In the genomic region with DNA sequence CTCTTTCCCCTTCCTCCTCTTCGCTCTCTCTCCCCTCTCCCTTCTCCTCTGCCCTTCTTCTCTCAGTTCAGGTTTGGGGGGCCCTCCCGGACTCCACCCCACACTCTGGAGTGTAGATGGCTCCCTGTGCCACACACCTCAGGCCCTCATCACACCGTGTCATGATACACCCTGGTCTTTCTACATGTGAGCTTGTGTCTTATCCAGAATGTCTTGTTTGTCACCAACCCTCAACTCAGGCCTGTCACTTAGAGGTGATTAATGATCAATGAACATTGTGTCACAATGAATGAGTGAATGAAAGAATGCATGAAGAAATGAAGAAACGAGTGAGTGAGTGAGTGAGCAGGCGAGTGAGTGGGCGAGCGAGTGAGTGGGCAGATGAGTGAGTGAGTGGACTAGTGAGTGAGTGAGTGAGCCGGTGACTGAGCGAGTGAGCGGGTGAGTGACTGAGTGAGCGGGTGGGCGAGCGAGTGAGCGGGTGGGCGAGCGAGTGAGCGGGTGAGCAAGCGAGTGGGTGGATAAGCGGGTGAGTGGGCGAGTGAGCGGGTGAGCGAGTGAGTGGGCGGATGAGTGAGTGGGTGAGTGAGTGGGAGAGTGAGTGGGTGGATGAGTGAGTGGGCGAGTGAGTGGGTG, we compare ENCODE assay signal across 12 cellular contexts. TPM values are rescaled to one million over a fixed set of nuclear protein-coding genes. Genes with fewer than 3 reads are reported as not detected.
A peak's percentile ranks its signal among the peaks of the same experiment; 100 is the strongest.
DNase-seq lines count a peak whose midpoint lies in the region; ATAC-seq and TF ChIP-seq lines count a peak whose summit lies in the region.
"Had no signal": no experiment of that assay in that cellular context is flagged by ENCODE, and none has a peak within 500 bp of the region (broad histone marks: within the 10 kb centered on the region; RNA-seq: fewer than 3 reads in every experiment).

No MANE protein-coding gene starts in this region.

- H4K20me1 ChIP-seq in GM23338 (replicated peaks; ENCODE audit: insufficient read depth) = no peaks in the 10 kb centered on the region

- TF ChIP-seq CTCF in GM23338 (conservative IDR thresholded peaks at IDR 0.05; ENCODE audit: low read depth in 2 of 2) = no peak
- no peak for TF ChIP-seq CTCF in WTC11 (IDR thresholded peaks at IDR 0.05)
- no peak for TF ChIP-seq CTCF in endodermal cell (conservative IDR thresholded peaks at IDR 0.05)
- TF ChIP-seq CTCF in MCF 10A (IDR thresholded peaks at IDR 0.05; ENCODE audit: unreplicated experiment) = no peak

- peak overlapping the region; percentile 64; the same call in 1 of the 2 replicates for H3K4me2 ChIP-seq in GM23338

- H3K27me3 ChIP-seq in GM23338 (ENCODE audit: insufficient read depth) (no peaks in the 10 kb centered on the region), endodermal cell (ENCODE audit: control insufficient read depth, insufficient read depth, low read length, poor library complexity, severe bottlenecking) (no peaks in the 10 kb centered on the region)
- H3K27me3 ChIP-seq: upper lobe of left lung had no signal

- H3K4me3 Mint-ChIP-seq in GM23338 = peak overlapping the region; percentile 58
- peak overlapping the region; percentile 61 for H3K4me3 Mint-ChIP-seq in WTC11
- no peak overlapping the region for H3K4me3 Mint-ChIP-seq in endodermal cell
- no peak overlapping the region for H3K4me3 Mint-ChIP-seq in MCF 10A (ENCODE audit: unreplicated experiment)
- H3K4me3 Mint-ChIP-seq: neural crest cell had no signal

- H3K9me3 ChIP-seq in endodermal cell (ENCODE audit: control insufficient read depth, low read length) = no peaks in the 10 kb centered on the region
- H3K9me3 ChIP-seq: upper lobe of left lung had no signal

- H3K4me1 Mint-ChIP-seq in GM23338 (peaks cover 57% of the 10 kb centered on the region), WTC11 (peaks cover 46% of the 10 kb centered on the region), endodermal cell (peaks cover 22% of the 10 kb centered on the region), MCF 10A (ENCODE audit: insufficient read depth, unreplicated experiment) (peaks cover 12% of the 10 kb centered on the region)

- H3K9me2 ChIP-seq in GM23338 (ENCODE audit: insufficient read depth) = no peaks in the 10 kb centered on the region

- no peak overlapping the region for H2AFZ ChIP-seq in GM23338

- H3F3A ChIP-seq in GM23338 (replicated peaks; ENCODE audit: low read depth) = peaks cover 22% of the 10 kb centered on the region

- H3K27ac ChIP-seq in GM23338 (ENCODE audit: low read depth) = peak overlapping the region; percentile 36; the same call in 1 of the 2 replicates
- H3K27ac ChIP-seq in endodermal cell (ENCODE audit: low read depth, low read length) = no peak overlapping the region
- H3K27ac ChIP-seq: upper lobe of left lung had no signal

- H3K27ac Mint-ChIP-seq in GM23338 (peak overlapping the region; percentile 37), WTC11 (peak overlapping the region; percentile 71), endodermal cell (no peak overlapping the region), MCF 10A (ENCODE audit: low read depth, unreplicated experiment) (no peak overlapping the region)

- H3K4me3 ChIP-seq in GM23338 (0 out of 2 replicates have a peak overlapping the region, but pooled peaks have one; percentile 23), endodermal cell (ENCODE audit: low read length) (no peak overlapping the region)
- H3K4me3 ChIP-seq: upper lobe of left lung had no signal

- no peaks in the 10 kb centered on the region for H3K79me2 ChIP-seq in GM23338 (replicated peaks; ENCODE audit: insufficient read depth)

- intact Hi-C loops in MCF 10A (cut with micrococcal nuclease) = no loop called here

- POLR2A ChIA-PET in WTC11 (lab: Charles Lee) = interaction anchor here (0.9 kb wide), 1 partner anchor 39 kb away, joined by 4 read pairs; no protein-coding TSS in a partner anchor
- POLR2A ChIA-PET in MCF 10A (lab: Yijun Ruan, JAX) = interaction anchor here (0.7 to 1.2 kb wide), 5 partner anchors 24 to 1049 kb away, joined by 3 to 4 read pairs (median 3); no protein-coding TSS in a partner anchor

- DNase-seq in GM23338 (ENCODE audit: low spot score) (no peak), WTC11 (ENCODE audit: low spot score) (no peak), endodermal cell (peak; percentile 51), NCI-H526 (lab: John Stamatoyannopoulos, UW) (no peak), GF-D8 (lab: John Stamatoyannopoulos, UW) (no peak), MCF 10A (ENCODE audit: unreplicated experiment) (no peak)
- DNase-seq in stimulated activated CD4-positive, alpha-beta T cell treated with anti-CD3 and anti-CD28 coated beads, Interleukin-2, amount 100 ng/mL, for 24 hours = peak; percentile 36 to 39
- DNase-seq: NCI-H1105 had no signal

- H3K27me3 Mint-ChIP-seq in GM23338 (ENCODE audit: insufficient read depth, low read depth, poor library complexity) (peaks cover 20% of the 10 kb centered on the region), WTC11 (ENCODE audit: low read depth) (no peaks in the 10 kb centered on the region), endodermal cell (ENCODE audit: insufficient read depth) (no peaks in the 10 kb centered on the region), MCF 10A (ENCODE audit: insufficient read depth, unreplicated experiment) (no peaks in the 10 kb centered on the region)

- CTCF ChIA-PET in WTC11 (lab: Charles Lee) = interaction anchor here (1.2 to 4.8 kb wide), 6 partner anchors 9 to 105 kb away, joined by 3 to 55 read pairs (median 9); a partner anchor contains a TSS
- CTCF ChIA-PET in MCF 10A (lab: Yijun Ruan, JAX) = interaction anchor here (0.8 kb wide), 1 partner anchor 127 kb away, joined by 3 read pairs; no protein-coding TSS in a partner anchor

- ATAC-seq in GM23338 (no peak), WTC11 (no peak), GM21786 (IDR thresholded peaks at IDR 0.05; ENCODE audit: unreplicated experiment) (no peak)

- H3K9me3 Mint-ChIP-seq in GM23338 = no peaks in the 10 kb centered on the region
- H3K9me3 Mint-ChIP-seq in WTC11 = no peaks in the 10 kb centered on the region
- H3K9me3 Mint-ChIP-seq in endodermal cell = no peaks in the 10 kb centered on the region
- peaks cover 8% of the 10 kb centered on the region for H3K9me3 Mint-ChIP-seq in MCF 10A (ENCODE audit: unreplicated experiment)
- H3K9me3 Mint-ChIP-seq: neural crest cell had no signal

- H3K36me3 Mint-ChIP-seq in GM23338 (ENCODE audit: low read depth) (peaks cover 13% of the 10 kb centered on the region), WTC11 (peaks cover under 1% of the 10 kb centered on the region; the same call in 1 of the 2 replicates), endodermal cell (ENCODE audit: low read depth) (peaks cover 6% of the 10 kb centered on the region), MCF 10A (ENCODE audit: insufficient read depth, unreplicated experiment) (peaks cover 8% of the 10 kb centered on the region)

- H3K4me1 ChIP-seq in GM23338 (ENCODE audit: insufficient read depth) = peaks cover 37% of the 10 kb centered on the region
- H3K4me1 ChIP-seq in endodermal cell (ENCODE audit: control insufficient read depth, insufficient read depth, low read length) = peaks cover 5% of the 10 kb centered on the region

- 94 to 96% methylated on average over 15 to 23 of the region's 24 CpGs for WGBS in endodermal cell (ENCODE audit: insufficient coverage in 1 of 2, insufficient read length in 1 of 2), 2 experiments

- no peak overlapping the region for H3K9ac ChIP-seq in endodermal cell (ENCODE audit: extremely low read depth, low read length, poor library complexity, severe bottlenecking)

- no TSS peak for BruUV-seq in MCF 10A (replicated peaks; lab: Mats Ljungman, UMichigan)

- H3K36me3 ChIP-seq in GM23338 (ENCODE audit: insufficient read depth) (no peaks in the 10 kb centered on the region), endodermal cell (ENCODE audit: control insufficient read depth, insufficient read depth, low read length) (peaks cover 18% of the 10 kb centered on the region)

TF ChIP-seq in GM23338, 12 proteins besides CTCF, POLR2A, EP300 and RAD21 (continues in another document):
- TF ChIP-seq CREB1 (CRISPR knock-in tag; IDR thresholded peaks at IDR 0.05; ENCODE audit: low read depth) = no peak

TF ChIP-seq in WTC11, 78 proteins besides CTCF, POLR2A, EP300 and RAD21 (continues in another document):
- TF ChIP-seq, protein P1, sequence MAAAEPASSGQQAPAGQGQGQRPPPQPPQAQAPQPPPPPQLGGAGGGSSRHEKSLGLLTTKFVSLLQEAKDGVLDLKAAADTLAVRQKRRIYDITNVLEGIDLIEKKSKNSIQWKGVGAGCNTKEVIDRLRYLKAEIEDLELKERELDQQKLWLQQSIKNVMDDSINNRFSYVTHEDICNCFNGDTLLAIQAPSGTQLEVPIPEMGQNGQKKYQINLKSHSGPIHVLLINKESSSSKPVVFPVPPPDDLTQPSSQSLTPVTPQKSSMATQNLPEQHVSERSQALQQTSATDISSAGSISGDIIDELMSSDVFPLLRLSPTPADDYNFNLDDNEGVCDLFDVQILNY (CRISPR knock-in tag; IDR thresholded peaks at IDR 0.05) = no peak
- no peak for TF ChIP-seq RORB (CRISPR knock-in tag; IDR thresholded peaks at IDR 0.05)

RNA-seq across cellular contexts. Expression of a gene that starts 33.8 kb away (rescaled TPM):
- 271 and 277 TPM in 2 replicates for total RNA-seq in GM23338 (2014; rRNA removed; shearing (Covaris generic))
- 63.0 and 67.3 TPM in 2 replicates for polyA plus RNA-seq in GM23338 (2016; fragmentation: Nextera tagmentation; extraction: Ambion mirVana)
- 204 to 257 TPM (median 218 TPM) in 3 replicates for total RNA-seq in WTC11 (2021)
- total RNA-seq in endodermal cell = 100 to 1,000 TPM; 183 to 223 TPM
- 76.6 TPM for polyA plus RNA-seq in endodermal cell (2013, experiment 1 of 2)
- 72.5 TPM for polyA plus RNA-seq in endodermal cell (2013, experiment 2 of 2)
- total RNA-seq in MCF 10A (2022) = 111 and 117 TPM in 2 replicates

RNA-seq across cellular contexts. Expression of a gene that starts 45.5 kb away (rescaled TPM):
- not detected in 2 replicates for total RNA-seq in GM23338 (2014; rRNA removed; shearing (Covaris generic))
- 0.27 and 0.52 TPM in 2 replicates for polyA plus RNA-seq in GM23338 (2016; fragmentation: Nextera tagmentation; extraction: Ambion mirVana)
- total RNA-seq in WTC11 (2021) (0.27 to 0.35 TPM (median 0.32 TPM) in 3 replicates), endodermal cell (under 1 TPM in 1 of 2 donors, not detected in 1; 0.46 TPM), MCF 10A (2022) (not detected in 2 replicates)
- not detected for polyA plus RNA-seq in endodermal cell (2013, experiment 1 of 2)
- polyA plus RNA-seq in endodermal cell (2013, experiment 2 of 2) = not detected
- total RNA-seq: astrocyte, neural crest cell, upper lobe of left lung had no signal

RNA-seq across cellular contexts. Expression of a gene that starts 46.2 kb away (rescaled TPM):
- 25.9 and 30.4 TPM in 2 replicates for total RNA-seq in GM23338 (2014; rRNA removed; shearing (Covaris generic))
- polyA plus RNA-seq in GM23338 (2016; fragmentation: Nextera tagmentation; extraction: Ambion mirVana) = 17.4 and 22.5 TPM in 2 replicates
- total RNA-seq in WTC11 (2021) (26.9 to 35.6 TPM (median 28.5 TPM) in 3 replicates), endodermal cell (10 to 100 TPM; 42.2 to 65.0 TPM), MCF 10A (2022) (8.8 and 10.3 TPM in 2 replicates)
- polyA plus RNA-seq in endodermal cell (2013, experiment 1 of 2) = 46.3 TPM
- 44.3 TPM for polyA plus RNA-seq in endodermal cell (2013, experiment 2 of 2)

Comparison
In these comparisons a context has a peak if more than half of its experiments do, and no peak if none do; other contexts are left out.
1. DNase-seq: peak in endodermal cell (single experiment) and stimulated activated CD4-positive, alpha-beta T cell treated with anti-CD3 and anti-CD28 coated beads, Interleukin-2, amount 100 ng/mL, for 24 hours (2 of 2); none in GM23338 (single experiment), WTC11 (single experiment), NCI-H526 (0 of 2), GF-D8 (single experiment) and MCF 10A (single experiment).
2. H3K27ac Mint-ChIP-seq: peak in GM23338 (single experiment) and WTC11 (single experiment); none in endodermal cell (single experiment) and MCF 10A (single experiment).
3. H3K4me3 Mint-ChIP-seq: peak in GM23338 (single experiment) and WTC11 (single experiment); none in endodermal cell (single experiment) and MCF 10A (single experiment).